Comparison of ENCODE assay signal across 8 cellular contexts in genomic region chr13:77698211-77699058, GRCh38. TPM values are rescaled to one million over a fixed set of nuclear protein-coding genes. Genes with fewer than 3 reads are reported as not detected.
A peak's percentile ranks its signal among the peaks of the same experiment; 100 is the strongest.
DNase-seq lines count a peak whose midpoint lies in the region; ATAC-seq lines count a peak whose summit lies in the region.

No MANE protein-coding gene starts in this region.

- DNase-seq in COR-L47 (lab: John Stamatoyannopoulos, UW) (peak; percentile 44), HT1080 (ENCODE audit: low read depth) (peak; percentile 42), T-cell (peak; percentile 14 to 61 (median 44)), hippocampal formation (lab: John Stamatoyannopoulos, UW) (peak; percentile 56 to 88), retina (peak; percentile 77), NCI-H2196 treated with DMSO at 0.1 percent for 48 hours (lab: John Stamatoyannopoulos, UW; ENCODE audit: unreplicated experiment) (no peak)

- H3K27ac ChIP-seq in angular gyrus (ENCODE audit: low read depth, low read length): peak overlapping the region; percentile 85

- H3K27me3 Mint-ChIP-seq in T-cell: no peaks in the 10 kb centered on the region

- ATAC-seq in GM19468 (IDR thresholded peaks at IDR 0.05; ENCODE audit: extremely low read depth, unreplicated experiment): peak; percentile 6
- peak; percentile 25 to 42 (median 40) for ATAC-seq in T-cell (replicated peaks in 1 of 4)

- no peaks in the 10 kb centered on the region for H3K9me3 Mint-ChIP-seq in T-cell

- H3K4me1 Mint-ChIP-seq in T-cell: peaks cover 56 to 60% (median 56%) of the 10 kb centered on the region in 3 donors

- peaks cover 3% of the 10 kb centered on the region for H3K36me3 Mint-ChIP-seq in T-cell

- POLR2A ChIA-PET in T-cell (lab: Charles Lee): no interaction called here

- CTCF ChIA-PET in T-cell (lab: Charles Lee): interaction anchor here in 1 of 2 donors (0.5 kb wide), 1 partner anchor 220 kb away, joined by 4 read pairs; no protein-coding TSS in a partner anchor

- H3K4me3 Mint-ChIP-seq in T-cell: peak overlapping the region; percentile 93 to 99 (median 97)

- peak overlapping the region; percentile 92 to 96 for H3K27ac Mint-ChIP-seq in T-cell

RNA-seq across cellular contexts. Expression of gene SLAIN1, which starts 0.9 kb away (rescaled TPM):
- total RNA-seq in HT1080 (2014; rRNA removed; shearing (Covaris generic)): 4.2 and 6.1 TPM in 2 replicates
- polyA plus RNA-seq in HT1080 (2015; cell fraction: cytosol; rRNA removed): 4.5 and 4.7 TPM in 2 replicates
- polyA plus RNA-seq in HT1080 (2015; cell fraction: nucleus; rRNA removed): 3.3 and 7.3 TPM in 2 replicates
- 10 to 100 TPM; 37.4 to 41.8 (median 38.9) TPM for total RNA-seq in T-cell
